In genomic region chr4:150581611-150582010, GRCh38 we compare ENCODE assay signal across 11 cellular contexts. TPM values are rescaled to one million over a fixed set of nuclear protein-coding genes. Genes with fewer than 3 reads are reported as not detected.
DNase-seq lines count a peak whose midpoint lies in the region; ATAC-seq, FAIRE-seq and TF ChIP-seq lines count a peak whose summit lies in the region.
"Had no signal": no experiment of that assay in that cellular context is flagged by ENCODE, and none has a peak within 500 bp of the region (broad histone marks: within the 10 kb centered on the region; RNA-seq: fewer than 3 reads in every experiment).

No MANE protein-coding gene starts in this region.

- DNase-seq in MG63 (peak; percentile 30), H1 (ENCODE audit: low read depth in 1 of 2, low spot score in 2 of 2) (peak in 1 of 2 experiments; percentile 54), mesendoderm (peak; percentile 87), tibial artery (no peak), ascending aorta (ENCODE audit: low spot score in 2 of 2) (no peak)
- no peak for DNase-seq in activated T-cell treated with anti-CD3 and anti-CD28 coated beads, Interleukin-2, amount 50 U/mL, for 24 hours
- DNase-seq: NCI-H446; stimulated activated CD4-positive, alpha-beta T cell treated with anti-CD3 and anti-CD28 coated beads, Interleukin-12 subunit alpha, Interleukin-12 subunit beta, amount 100 ng/mL, for 4 hours had no signal

- H3K4me1 ChIP-seq in H1 (replicated peaks in 1 of 4; ENCODE audit: control insufficient read depth in 3 of 4, insufficient read depth in 4 of 4, low read length in 3 of 4) (peaks cover 6 to 15% (median 8%) of the 10 kb centered on the region in 4 experiments; a peak in 5 of 7 replicates), mesendoderm (ENCODE audit: control insufficient read depth, low read depth, low read length) (peaks cover 7% of the 10 kb centered on the region), tibial artery (peaks cover 0 to 10% (median 0%) of the 10 kb centered on the region in 4 donors), ascending aorta (no peaks in the 10 kb centered on the region)

- TF ChIP-seq CTCF in H1 (IDR thresholded peaks at IDR 0.05; ENCODE audit: control extremely low read depth in 1 of 3, insufficient read depth in 1 of 3, low read depth in 1 of 3, low read length in 3 of 3) (no peak), tibial artery (IDR thresholded peaks at IDR 0.05) (no peak), ascending aorta (IDR thresholded peaks at IDR 0.05) (no peak)

- H3K9ac ChIP-seq in H1 (replicated peaks in 1 of 4; ENCODE audit: extremely low read depth in 1 of 4, low read depth in 3 of 4, low read length in 3 of 4) (no peak overlapping the region), mesendoderm (ENCODE audit: low read length) (no peak overlapping the region)

- H3K9me3 ChIP-seq in MG63 (no peaks in the 10 kb centered on the region), H1 (ENCODE audit: insufficient read depth in 2 of 2, low read depth in 1 of 2, low read length in 1 of 2) (no peaks in the 10 kb centered on the region), tibial artery (no peaks in the 10 kb centered on the region), ascending aorta (no peaks in the 10 kb centered on the region)

- no peaks in the 10 kb centered on the region for H3K4me1 Mint-ChIP-seq in activated T-cell treated with anti-CD3 and anti-CD28 coated beads, Interleukin-2, amount 50 U/mL, for 24 hours (ENCODE audit: low read depth)

- no peak overlapping the region for H2BK120ac ChIP-seq in H1 (replicated peaks; ENCODE audit: low read depth, low read length)
- H2BK120ac ChIP-seq in mesendoderm (ENCODE audit: low read depth, low read length), result no peak overlapping the region

- H3K4me3 ChIP-seq in MG63, result peak overlapping the region; percentile 55
- H3K4me3 ChIP-seq in H1 (ENCODE audit: extremely low read depth in 1 of 4, insufficient read depth in 2 of 4, low read depth in 3 of 4, low read length in 4 of 4), result peak overlapping the region in 3 of 4 experiments; percentile 5 to 68 (median 40); a peak in 5 of 8 replicates
- H3K4me3 ChIP-seq in mesendoderm (ENCODE audit: low read length), result no peak overlapping the region
- peak overlapping the region; percentile 50 to 55 for H3K4me3 ChIP-seq in tibial artery
- no peak overlapping the region for H3K4me3 ChIP-seq in ascending aorta
- H3K4me3 ChIP-seq: GM12878 had no signal

- H3K18ac ChIP-seq in H1 (ENCODE audit: extremely low read depth, low read length), result no peak overlapping the region
- no peak overlapping the region for H3K18ac ChIP-seq in mesendoderm (ENCODE audit: low read length)

- H2BK12ac ChIP-seq in H1 (ENCODE audit: low read depth, low read length), result no peak overlapping the region

- no peak for TF ChIP-seq RAD21 in H1 (IDR thresholded peaks at IDR 0.05 in 1 of 2, conservative IDR thresholded peaks at IDR 0.05 in 1 of 2; ENCODE audit: low read depth in 2 of 2, low read length in 2 of 2)

- H3K23me2 ChIP-seq in H1 (ENCODE audit: low read depth, low read length), result peaks cover 27% of the 10 kb centered on the region

- peak; percentile 88 for FAIRE-seq in H1 (lab: Jason Lieb, UNC)
- FAIRE-seq: GM12878 had no signal

- H3K36me3 ChIP-seq in MG63, result no peaks in the 10 kb centered on the region
- no peaks in the 10 kb centered on the region for H3K36me3 ChIP-seq in H1 (ENCODE audit: control insufficient read depth in 2 of 4, insufficient read depth in 4 of 4, low read length in 3 of 4)
- no peaks in the 10 kb centered on the region for H3K36me3 ChIP-seq in mesendoderm (ENCODE audit: control insufficient read depth, insufficient read depth, low read length)
- peaks cover 0 to 3% (median 0%) of the 10 kb centered on the region in 3 donors for H3K36me3 ChIP-seq in tibial artery
- no peaks in the 10 kb centered on the region for H3K36me3 ChIP-seq in ascending aorta

- H2BK15ac ChIP-seq in H1 (ENCODE audit: low read length) (no peak overlapping the region), mesendoderm (replicated peaks; ENCODE audit: low read depth) (no peak overlapping the region)

- H3K79me1 ChIP-seq in H1 (ENCODE audit: low read depth, low read length), result no peaks in the 10 kb centered on the region; the same call in 1 of the 2 replicates
- H3K79me1 ChIP-seq in mesendoderm (ENCODE audit: low read length), result no peaks in the 10 kb centered on the region

- H4K5ac ChIP-seq in H1 (ENCODE audit: insufficient read length, low read depth, low read length) (no peak overlapping the region), mesendoderm (ENCODE audit: low read length) (no peak overlapping the region)

- no peak overlapping the region for H3K23ac ChIP-seq in H1 (ENCODE audit: insufficient read length)
- H3K23ac ChIP-seq in mesendoderm (ENCODE audit: low read length), result no peak overlapping the region

- H3K9me3 Mint-ChIP-seq in activated T-cell treated with anti-CD3 and anti-CD28 coated beads, Interleukin-2, amount 50 U/mL, for 24 hours, result peaks cover 2% of the 10 kb centered on the region

- H2BK5ac ChIP-seq in H1 (ENCODE audit: low read depth, low read length) (no peak overlapping the region), mesendoderm (ENCODE audit: low read length) (no peak overlapping the region)

- POLR2A ChIA-PET in H1 (lab: Charles Lee; ENCODE audit: partially characterized antibody), result interaction anchor here (0.8 to 2.3 kb wide), 2 partner anchors 10 to 12 kb away, joined by 3 to 11 read pairs; no protein-coding TSS in a partner anchor

- H2AFZ ChIP-seq in H1 (ENCODE audit: low read length), result no peak overlapping the region

- no peak overlapping the region for H3K4me3 Mint-ChIP-seq in activated T-cell treated with anti-CD3 and anti-CD28 coated beads, Interleukin-2, amount 50 U/mL, for 24 hours

- 2% methylated on average over 8 of the region's 10 CpGs; no CpG with 5 or more reads in 1 of the 2 experiments for WGBS in H1 (ENCODE audit: extremely low coverage in 1 of 2, insufficient coverage in 1 of 2, insufficient read length in 1 of 2, insufficient replicate concordance in 2 of 2, low coverage in 1 of 2, low lambda C conversion rate in 2 of 2, missing lambda C conversion rate in 1 of 2), 2 experiments
- no CpG with 5 or more reads among the region's 10 CpGs for WGBS in mesendoderm (ENCODE audit: extremely low coverage, insufficient coverage, low lambda C conversion rate)

- intact Hi-C loops in tibial artery (cut with DNase I; ENCODE audit: low total_unique reads), result no loop called here
- intact Hi-C loops in ascending aorta (cut with DNase I), result loop anchor here (5.0 kb wide), 1 partner anchor 284 kb away; no protein-coding TSS in a partner anchor

- peaks cover 9% of the 10 kb centered on the region; the same call in 1 of the 2 replicates for H3K27me3 ChIP-seq in MG63
- peaks cover 2 to 50% (median 34%) of the 10 kb centered on the region in 4 experiments; a peak in 6 of 7 replicates for H3K27me3 ChIP-seq in H1 (replicated peaks in 1 of 4; ENCODE audit: control insufficient read depth in 3 of 4, extremely low read depth in 1 of 4, insufficient read depth in 3 of 4, low read length in 3 of 4)
- H3K27me3 ChIP-seq in mesendoderm (ENCODE audit: insufficient read depth, low read length, poor library complexity), result peaks cover 4% of the 10 kb centered on the region
- H3K27me3 ChIP-seq in tibial artery, result no peaks in the 10 kb centered on the region
- H3K27me3 ChIP-seq in ascending aorta, result no peaks in the 10 kb centered on the region

- no peak overlapping the region for H2BK20ac ChIP-seq in H1 (ENCODE audit: low read length)

- H3K56ac ChIP-seq in H1 (replicated peaks; ENCODE audit: insufficient read length, low read depth, low read length) (no peak overlapping the region), mesendoderm (ENCODE audit: low read length) (no peak overlapping the region)

- peaks cover 14 to 20% of the 10 kb centered on the region in 2 experiments for H4K20me1 ChIP-seq in H1 (replicated peaks in 1 of 2; ENCODE audit: control insufficient read depth in 1 of 2, insufficient read depth in 2 of 2, low read length in 2 of 2)

- no peaks in the 10 kb centered on the region for H3K27me3 Mint-ChIP-seq in activated T-cell treated with anti-CD3 and anti-CD28 coated beads, Interleukin-2, amount 50 U/mL, for 24 hours

- ATAC-seq in HG02623 (IDR thresholded peaks at IDR 0.05; ENCODE audit: unreplicated experiment), result no peak
- ATAC-seq: GM12878 had no signal

- no peak overlapping the region for H3K4ac ChIP-seq in H1 (replicated peaks; ENCODE audit: insufficient read length, low read depth, low read length)
- H3K4ac ChIP-seq in mesendoderm (ENCODE audit: low read depth, low read length), result no peak overlapping the region

- TF ChIP-seq POLR2A in H1 (IDR thresholded peaks at IDR 0.05; ENCODE audit: control extremely low read depth in 1 of 2, low read depth in 2 of 2, low read length in 2 of 2), result no peak

- H4K8ac ChIP-seq in H1 (ENCODE audit: extremely low read depth, insufficient read depth, low read length), result no peak overlapping the region
- no peak overlapping the region for H4K8ac ChIP-seq in mesendoderm (ENCODE audit: low read depth, low read length)

- no peaks in the 10 kb centered on the region for H3K79me2 ChIP-seq in H1 (ENCODE audit: control insufficient read depth in 1 of 2, insufficient read depth in 2 of 2, low read length in 2 of 2)
- no peaks in the 10 kb centered on the region for H3K79me2 ChIP-seq in mesendoderm (ENCODE audit: control insufficient read depth, insufficient read depth, low read length)

- H3K4me2 ChIP-seq in H1 (ENCODE audit: insufficient read depth in 1 of 2, low read depth in 2 of 2, low read length in 2 of 2), result peak overlapping the region; percentile 93 to 99
- peak overlapping the region; percentile 28 for H3K4me2 ChIP-seq in mesendoderm (ENCODE audit: low read length)

- no peak for TF ChIP-seq EP300 in H1 (IDR thresholded peaks at IDR 0.05; ENCODE audit: borderline replicate concordance in 1 of 2, low read depth in 2 of 2, low read length in 2 of 2)

- CTCF ChIA-PET in H1 (lab: Charles Lee; ENCODE audit: partially characterized antibody), result interaction anchor here (0.6 to 0.7 kb wide), 3 partner anchors 86 to 287 kb away, joined by 3 to 4 read pairs (median 4); no protein-coding TSS in a partner anchor

- no peak overlapping the region for H3K14ac ChIP-seq in H1 (ENCODE audit: insufficient read length)

- H2AK5ac ChIP-seq in H1 (ENCODE audit: low read depth, low read length) (no peak overlapping the region), mesendoderm (ENCODE audit: low read length) (no peak overlapping the region)

- H3K27ac ChIP-seq in H1 (ENCODE audit: low read depth, low read length) (no peak overlapping the region), mesendoderm (ENCODE audit: low read depth, low read length) (no peak overlapping the region), tibial artery (peak overlapping the region; percentile 53 to 68), ascending aorta (no peak overlapping the region)
- H3K27ac ChIP-seq: VCaP had no signal

- no peak overlapping the region for H4K91ac ChIP-seq in H1 (replicated peaks; ENCODE audit: insufficient read length, low read length)

- H3K36me3 Mint-ChIP-seq in activated T-cell treated with anti-CD3 and anti-CD28 coated beads, Interleukin-2, amount 50 U/mL, for 24 hours (ENCODE audit: low read depth), result peaks cover 74% of the 10 kb centered on the region

- no peak overlapping the region for H3K27ac Mint-ChIP-seq in activated T-cell treated with anti-CD3 and anti-CD28 coated beads, Interleukin-2, amount 50 U/mL, for 24 hours

RNA-seq across cellular contexts. Expression of gene MAB21L2, which starts 0.3 kb away (rescaled TPM):
- 0.07 TPM in 1 of 2 replicates, not detected in the other for total RNA-seq in MG63 (2014; rRNA removed; shearing (Covaris generic); ENCODE audit: low replicate concordance)
- total RNA-seq in H1 (2021; fragmentation: NEBNext Ultra II Directional; extraction: Animal tissue kit (Norgen Biotek cat#: 25700)), result 0.11 TPM in 1 of 2 replicates, not detected in the other
- 0.03 TPM in 2 replicates for polyA plus RNA-seq in H1 (2011; rRNA removed)
- 0.08 TPM for polyA plus RNA-seq in H1 (2011; cell fraction: cytosol; rRNA removed)
- polyA plus RNA-seq in H1 (2011; cell fraction: nucleus; rRNA removed), result 0.06 TPM
- polyA plus RNA-seq in H1 (2012, experiment 1 of 2), result 0.07 to 0.17 TPM in 2 of 4 replicates, not detected in the others
- 0.07 TPM for polyA plus RNA-seq in H1 (2012, experiment 2 of 2)
- 0.02 TPM for polyA plus RNA-seq in H1 (2013, experiment 1 of 2)
- polyA plus RNA-seq in H1 (2013, experiment 2 of 2), result 0.02 TPM
- polyA minus RNA-seq in H1 (2011; rRNA and poly(A)+ RNA removed), result 0.09 TPM in 1 of 2 replicates, not detected in the other
- polyA minus RNA-seq in H1 (2011; cell fraction: cytosol; rRNA and poly(A)+ RNA removed), result not detected
- polyA minus RNA-seq in H1 (2011; cell fraction: nucleus; rRNA and poly(A)+ RNA removed), result not detected
- 0.06 TPM for polyA plus RNA-seq in mesendoderm (2013, experiment 1 of 2)
- polyA plus RNA-seq in mesendoderm (2013, experiment 2 of 2), result 0.06 TPM
- not detected for total RNA-seq in ascending aorta
- total RNA-seq: GM12878 had no signal

Comparison
In these comparisons a context has a peak if more than half of its experiments do, and no peak if none do; other contexts are left out.
1. DNase-seq: peak in MG63 (single experiment) and mesendoderm (single experiment); none in tibial artery (0 of 2), activated T-cell treated with anti-CD3 and anti-CD28 coated beads, Interleukin-2, amount 50 U/mL, for 24 hours (single experiment) and ascending aorta (0 of 2).
2. H3K4me3 ChIP-seq: peak in MG63 (single experiment), H1 (3 of 4) and tibial artery (2 of 2); none in mesendoderm (single experiment) and ascending aorta (0 of 2).
3. H3K27ac ChIP-seq: peak in tibial artery (2 of 2); none in H1 (single experiment), mesendoderm (single experiment) and ascending aorta (0 of 2).